21 cellular contexts compared by ENCODE assay signal in genomic region chr22:25840162-25840561, GRCh38.
A peak's percentile ranks its signal among the peaks of the same experiment; 100 is the strongest.
DNase-seq lines count a peak whose midpoint lies in the region; ATAC-seq and TF ChIP-seq lines count a peak whose summit lies in the region.
"Had no signal": no experiment of that assay in that cellular context is flagged by ENCODE, and none has a peak within 500 bp of the region (broad histone marks: within the 10 kb centered on the region; RNA-seq: fewer than 3 reads in every experiment).

No MANE protein-coding gene starts in this region.

- peaks cover 0 to 30% (median 3%) of the 10 kb centered on the region in 9 donors for H3K4me1 ChIP-seq in heart right ventricle
- peaks cover 16% of the 10 kb centered on the region for H3K4me1 ChIP-seq in ectodermal cell (ENCODE audit: control insufficient read depth, insufficient read depth, low read length)
- H3K4me1 ChIP-seq in uterus, result no peaks in the 10 kb centered on the region
- H3K4me1 ChIP-seq: Caco-2 had no signal

- H3K9me3 ChIP-seq in heart right ventricle (no peaks in the 10 kb centered on the region), ectodermal cell (ENCODE audit: control insufficient read depth, low read length) (no peaks in the 10 kb centered on the region), uterus (no peaks in the 10 kb centered on the region)
- H3K9me3 ChIP-seq: Caco-2, SK-N-SH had no signal

- H3K27ac Mint-ChIP-seq in nephron progenitor cell, result peak overlapping the region; percentile 26
- H3K27ac Mint-ChIP-seq: CD14-positive monocyte, IgD-negative memory B cell had no signal

- peaks cover 23% of the 10 kb centered on the region for H3K27me3 Mint-ChIP-seq in nephron progenitor cell (ENCODE audit: low read depth, poor library complexity)

- no peak overlapping the region for H3K27ac ChIP-seq in heart right ventricle
- peak overlapping the region; percentile 8 for H3K27ac ChIP-seq in ectodermal cell (ENCODE audit: insufficient read depth, low read depth, low read length, poor library complexity, severe bottlenecking)
- no peak overlapping the region for H3K27ac ChIP-seq in uterus

- peaks cover 27% of the 10 kb centered on the region for H3K4me1 Mint-ChIP-seq in nephron progenitor cell
- H3K4me1 Mint-ChIP-seq: CD14-positive monocyte had no signal

- H3K27me3 ChIP-seq in heart right ventricle (peaks cover 0 to 1% (median 0%) of the 10 kb centered on the region in 7 donors), ectodermal cell (ENCODE audit: control insufficient read depth, insufficient read depth, low read length, poor library complexity, severe bottlenecking) (no peaks in the 10 kb centered on the region), uterus (no peaks in the 10 kb centered on the region)

- H3K4me3 ChIP-seq in heart right ventricle, result no peak overlapping the region
- no peak overlapping the region for H3K4me3 ChIP-seq in ectodermal cell (ENCODE audit: insufficient read depth, low read depth, low read length)
- H3K4me3 ChIP-seq in uterus, result no peak overlapping the region

- H3K4me3 Mint-ChIP-seq in nephron progenitor cell, result no peak overlapping the region
- H3K4me3 Mint-ChIP-seq: CD14-positive monocyte had no signal

- ATAC-seq in heart right ventricle (peak in 5 of 8 donors; percentile 4 to 34 (median 30)), Right ventricle myocardium superior (ENCODE audit: poor library complexity) (no peak), GM21515 (IDR thresholded peaks at IDR 0.05; ENCODE audit: unreplicated experiment) (no peak)
- ATAC-seq: PC-3, Right ventricle myocardium inferior had no signal

- intact Hi-C loops in heart right ventricle (cut with DNase I) (no loop called here), Right ventricle myocardium superior (cut with DNase I) (no loop called here), uterus (cut with DNase I; ENCODE audit: low total_unique reads) (no loop called here)

- TF ChIP-seq CTCF in heart right ventricle (IDR thresholded peaks at IDR 0.05) (no peak), nephron progenitor cell (IDR thresholded peaks at IDR 0.05) (no peak), uterus (IDR thresholded peaks at IDR 0.05) (no peak)

- TF ChIP-seq POLR2A in uterus (IDR thresholded peaks at IDR 0.05), result no peak

- DNase-seq in heart right ventricle (no peak), Right ventricle myocardium superior (no peak), nephron progenitor cell (peak; percentile 44), uterus (no peak), ACHN (no peak), activated gamma-delta T cell treated with Interleukin-2 at 50 U/mL for 16 hours (no peak)
- DNase-seq: Caco-2, DMS53, HCEC 1CT, MV-4-11, NCI-H1436, NCI-H2029 treated with DMSO at 0.1 percent for 48 hours, NCI-H226, NCI-H526, PC-3, SK-N-SH had no signal

- H3K36me3 ChIP-seq in heart right ventricle, result peaks cover 0 to 60% (median 4%) of the 10 kb centered on the region in 9 donors
- H3K36me3 ChIP-seq in ectodermal cell (ENCODE audit: control insufficient read depth, insufficient read depth, low read length), result no peaks in the 10 kb centered on the region
- H3K36me3 ChIP-seq in uterus, result no peaks in the 10 kb centered on the region

- 60 to 61% methylated on average over 5 of the region's 5 CpGs for WGBS in heart right ventricle, 2 donors
- 81 to 87% methylated on average over 5 of the region's 5 CpGs for WGBS in ectodermal cell, 2 experiments

- H3K9me3 Mint-ChIP-seq in nephron progenitor cell, result no peaks in the 10 kb centered on the region
- H3K9me3 Mint-ChIP-seq: IgD-negative memory B cell had no signal

- no peaks in the 10 kb centered on the region for H3K36me3 Mint-ChIP-seq in nephron progenitor cell (ENCODE audit: low read depth)
- H3K36me3 Mint-ChIP-seq: CD14-positive monocyte, IgD-negative memory B cell had no signal

- in situ Hi-C loops in ACHN (cut with HindIII; ENCODE audit: low pct_ligation_motif_present, low pct_unique_long_range_greater_than_20kb, low sequenced_read_pairs), result no loop called here

Comparison
In these comparisons a context has a peak if more than half of its experiments do, and no peak if none do; other contexts are left out.
1. ATAC-seq: peak in heart right ventricle (5 of 8); none in Right ventricle myocardium superior (single experiment) and GM21515 (single experiment).